Comparison of ENCODE assay signal across 8 cellular contexts in genomic region chr17:1714980-1715802, GRCh38. TPM values are rescaled to one million over a fixed set of nuclear protein-coding genes. Genes with fewer than 3 reads are reported as not detected.
A peak's percentile ranks its signal among the peaks of the same experiment; 100 is the strongest.
DNase-seq lines count a peak whose midpoint lies in the region; ATAC-seq, FAIRE-seq and TF ChIP-seq lines count a peak whose summit lies in the region.

No MANE protein-coding gene starts in this region.

- H3K9me3 ChIP-seq in adrenal gland (replicated peaks in 1 of 3), result no peaks in the 10 kb centered on the region
- no peaks in the 10 kb centered on the region for H3K9me3 ChIP-seq in left ventricle myocardium inferior (replicated peaks)

- DNase-seq in H4 (ENCODE audit: low spot score) (peak; percentile 82), RCC 7860 (ENCODE audit: low spot score) (peak; percentile 80), adrenal gland (peak; percentile 94 to 98 (median 97)), left ventricle myocardium inferior (peak; percentile 94), posterior vena cava (ENCODE audit: low spot score) (peak; percentile 97), AML-193 (lab: John Stamatoyannopoulos, UW) (no peak), NCI-H345 treated with DMSO at 0.1 percent for 48 hours (lab: John Stamatoyannopoulos, UW; ENCODE audit: unreplicated experiment) (no peak)

- H3K36me3 ChIP-seq in adrenal gland (replicated peaks in 1 of 2) (peaks cover 0 to 27% of the 10 kb centered on the region in 2 donors), left ventricle myocardium inferior (peaks cover 35% of the 10 kb centered on the region)

- WGBS in adrenal gland, 4 donors, result 0 to 1% (median 0%) methylated on average over 12 to 30 of the region's 32 CpGs

- TF ChIP-seq CTCF in adrenal gland (IDR thresholded peaks at IDR 0.05) (no peak), left ventricle myocardium inferior (IDR thresholded peaks at IDR 0.05; ENCODE audit: borderline replicate concordance) (no peak)

- intact Hi-C loops in adrenal gland (cut with DNase I), result loop anchor here in 1 of 2 donors (5.0 kb wide), 1 partner anchor 38 kb away; no protein-coding TSS in a partner anchor
- intact Hi-C loops in left ventricle myocardium inferior (cut with micrococcal nuclease), result no loop called here
- intact Hi-C loops in posterior vena cava (cut with DNase I), result loop anchor here (5.0 kb wide), 2 partner anchors 63 to 552 kb away; no protein-coding TSS in a partner anchor

- peak; percentile 84 to 90 for TF ChIP-seq POLR2A in adrenal gland (IDR thresholded peaks at IDR 0.05)

- H3K4me1 ChIP-seq in adrenal gland (replicated peaks in 1 of 2), result peaks cover 23 to 47% of the 10 kb centered on the region in 2 donors
- H3K4me1 ChIP-seq in left ventricle myocardium inferior, result peaks cover 74% of the 10 kb centered on the region

- H3K27me3 ChIP-seq in adrenal gland (no peaks in the 10 kb centered on the region), left ventricle myocardium inferior (ENCODE audit: low read depth) (no peaks in the 10 kb centered on the region)

- H3K27ac ChIP-seq in adrenal gland (peak overlapping the region; percentile 94 to 100 (median 100)), left ventricle myocardium inferior (replicated peaks) (peak overlapping the region; percentile 100)

- H3K4me3 ChIP-seq in adrenal gland, result peak overlapping the region; percentile 86 to 100 (median 95)
- H3K4me3 ChIP-seq in left ventricle myocardium inferior, result peak overlapping the region; percentile 95

- FAIRE-seq in RCC 7860 (lab: Jason Lieb, UNC), result no peak

- ATAC-seq in HG03175 (IDR thresholded peaks at IDR 0.05; ENCODE audit: unreplicated experiment), result no peak

RNA-seq across cellular contexts. Expression of gene TLCD2, which starts 5.0 kb away (rescaled TPM):
- total RNA-seq in H4 (2014; rRNA removed; shearing (Covaris generic)), result 1.2 and 1.4 TPM in 2 replicates
- total RNA-seq in adrenal gland, result 10 to 100 TPM in 5 of 8 donors, 1 to 10 TPM in 3; 6.8 to 48.7 (median 11.4) TPM
- 10 to 100 TPM in 1 of 3 donors, 1 to 10 TPM in 2; 4.3 to 58.8 (median 7.2) TPM for polyA plus RNA-seq in adrenal gland
- total RNA-seq in left ventricle myocardium inferior, result 1.8 TPM
- total RNA-seq in posterior vena cava, result 1 to 10 TPM; 7.6 to 8.2 TPM

RNA-seq across cellular contexts. Expression of gene WDR81, which starts 9.3 kb away (rescaled TPM):
- total RNA-seq in H4 (2014; rRNA removed; shearing (Covaris generic)), result 10.1 and 10.5 TPM in 2 replicates
- 10 to 100 TPM; 28.0 to 88.8 (median 44.6) TPM for total RNA-seq in adrenal gland
- polyA plus RNA-seq in adrenal gland, result 10 to 100 TPM in 2 of 3 donors, 1 to 10 TPM in 1; 4.9 to 52.3 (median 20.2) TPM
- 9.3 TPM for total RNA-seq in left ventricle myocardium inferior
- 10 to 100 TPM; 26.3 to 30.8 TPM for total RNA-seq in posterior vena cava

RNA-seq across cellular contexts. Expression of gene SERPINF2, which starts 27.5 kb away (rescaled TPM):
- not detected in 2 replicates for total RNA-seq in H4 (2014; rRNA removed; shearing (Covaris generic))
- total RNA-seq in adrenal gland (1 to 10 TPM; 1.3 to 3.7 (median 2.4) TPM), left ventricle myocardium inferior (0.33 TPM), posterior vena cava (10 to 100 TPM; 40.7 to 41.7 TPM)
- polyA plus RNA-seq in adrenal gland, result 1 to 10 TPM in 2 of 3 donors, under 1 TPM in 1; 0.59 to 6.4 (median 5.2) TPM

RNA-seq across cellular contexts. Expression of gene PRPF8, which starts 30.5 kb away (rescaled TPM):
- 77.5 and 84.5 TPM in 2 replicates for total RNA-seq in H4 (2014; rRNA removed; shearing (Covaris generic))
- total RNA-seq in adrenal gland (100 to 1,000 TPM; 179 to 748 (median 254) TPM), left ventricle myocardium inferior (136 TPM), posterior vena cava (100 to 1,000 TPM; 173 to 190 TPM)
- 100 to 1,000 TPM; 107 to 439 (median 155) TPM for polyA plus RNA-seq in adrenal gland

RNA-seq across cellular contexts. Expression of gene SERPINF1, which starts 46.7 kb away (rescaled TPM):
- total RNA-seq in H4 (2014; rRNA removed; shearing (Covaris generic)), result 0.74 and 12.0 TPM in 2 replicates
- total RNA-seq in adrenal gland, result 100 to 1,000 TPM in 5 of 8 donors, 10 to 100 TPM in 3; 72.8 to 290 (median 120) TPM
- 100 to 1,000 TPM in 2 of 3 donors, 10 to 100 TPM in 1; 70.4 to 310 (median 121) TPM for polyA plus RNA-seq in adrenal gland
- 122 TPM for total RNA-seq in left ventricle myocardium inferior
- total RNA-seq in posterior vena cava, result 1,000 to 10,000 TPM in 1 of 2 donors, 100 to 1,000 TPM in 1; 710 to 1,223 TPM

Comparison
In these comparisons a context has a peak if more than half of its experiments do, and no peak if none do; other contexts are left out.
1. DNase-seq: peak in H4 (single experiment), RCC 7860 (single experiment), adrenal gland (7 of 7), left ventricle myocardium inferior (single experiment) and posterior vena cava (single experiment); none in AML-193 (0 of 2) and NCI-H345 treated with DMSO at 0.1 percent for 48 hours (single experiment).
2. RNA of gene SERPINF2, which starts 27.5 kb away (total RNA-seq): 40.7 to 41.7 TPM in posterior vena cava; 1.3 to 3.7 TPM in adrenal gland, 0.33 TPM in left ventricle myocardium inferior (single experiment) and not detected in H4; every median in the first group is over 4 times any median in the second.